In the genomic region with DNA sequence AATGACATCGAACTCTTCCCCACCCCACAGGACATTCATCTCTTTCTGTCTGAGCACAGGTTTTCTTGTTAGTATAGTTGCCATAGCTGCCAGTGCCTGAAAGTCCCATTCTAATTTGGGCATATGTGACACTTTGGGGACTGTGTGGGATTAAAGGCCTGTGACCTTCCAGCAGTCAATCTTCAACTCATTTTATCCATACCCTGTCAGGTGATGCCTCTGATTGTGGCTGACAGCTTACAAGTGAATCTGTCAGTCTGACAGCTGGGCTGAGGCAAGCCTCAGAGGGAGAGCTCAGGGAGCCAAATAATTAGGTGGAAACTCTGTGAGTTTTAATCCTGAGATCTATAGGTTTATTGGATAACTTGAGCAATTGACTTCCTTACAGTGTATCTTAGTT, we compare ENCODE assay signal across 2 cellular contexts.
TF ChIP-seq lines count a peak whose summit lies in the region.

No MANE protein-coding gene starts in this region.

TF ChIP-seq in GM12878, 131 proteins besides CTCF, POLR2A, EP300 and RAD21:
- TF ChIP-seq PAX5 (IDR thresholded peaks at IDR 0.05; ENCODE audit: borderline replicate concordance, low read depth, low read length) (no peak), CBFB (IDR thresholded peaks at IDR 0.05; ENCODE audit: low read depth) (no peak)
- TF ChIP-seq, protein P1, sequence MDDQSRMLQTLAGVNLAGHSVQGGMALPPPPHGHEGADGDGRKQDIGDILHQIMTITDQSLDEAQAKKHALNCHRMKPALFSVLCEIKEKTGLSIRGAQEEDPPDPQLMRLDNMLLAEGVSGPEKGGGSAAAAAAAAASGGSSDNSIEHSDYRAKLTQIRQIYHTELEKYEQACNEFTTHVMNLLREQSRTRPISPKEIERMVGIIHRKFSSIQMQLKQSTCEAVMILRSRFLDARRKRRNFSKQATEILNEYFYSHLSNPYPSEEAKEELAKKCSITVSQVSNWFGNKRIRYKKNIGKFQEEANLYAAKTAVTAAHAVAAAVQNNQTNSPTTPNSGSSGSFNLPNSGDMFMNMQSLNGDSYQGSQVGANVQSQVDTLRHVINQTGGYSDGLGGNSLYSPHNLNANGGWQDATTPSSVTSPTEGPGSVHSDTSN (IDR thresholded peaks at IDR 0.05; ENCODE audit: insufficient replicate concordance, low read depth, low read length) = peak; percentile 7
- TF ChIP-seq, protein P2, sequence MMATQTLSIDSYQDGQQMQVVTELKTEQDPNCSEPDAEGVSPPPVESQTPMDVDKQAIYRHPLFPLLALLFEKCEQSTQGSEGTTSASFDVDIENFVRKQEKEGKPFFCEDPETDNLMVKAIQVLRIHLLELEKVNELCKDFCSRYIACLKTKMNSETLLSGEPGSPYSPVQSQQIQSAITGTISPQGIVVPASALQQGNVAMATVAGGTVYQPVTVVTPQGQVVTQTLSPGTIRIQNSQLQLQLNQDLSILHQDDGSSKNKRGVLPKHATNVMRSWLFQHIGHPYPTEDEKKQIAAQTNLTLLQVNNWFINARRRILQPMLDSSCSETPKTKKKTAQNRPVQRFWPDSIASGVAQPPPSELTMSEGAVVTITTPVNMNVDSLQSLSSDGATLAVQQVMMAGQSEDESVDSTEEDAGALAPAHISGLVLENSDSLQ (IDR thresholded peaks at IDR 0.05) = peak; percentile 64; the same call in 1 of the 2 replicates

TF ChIP-seq in neural cell, 6 proteins besides CTCF, POLR2A, EP300 and RAD21:
- no peak for TF ChIP-seq EZH2 (IDR thresholded peaks at IDR 0.05; ENCODE audit: borderline replicate concordance, insufficient read depth, low read length, poor library complexity, severe bottlenecking)
- TF ChIP-seq SMC3 (conservative IDR thresholded peaks at IDR 0.05; ENCODE audit: poor library complexity) = no peak
- TF ChIP-seq TAF1 (IDR thresholded peaks at IDR 0.05; ENCODE audit: low read depth) = no peak
- no peak for TF ChIP-seq MXI1 (conservative IDR thresholded peaks at IDR 0.05; ENCODE audit: poor library complexity, severe bottlenecking)
- TF ChIP-seq, protein P3, sequence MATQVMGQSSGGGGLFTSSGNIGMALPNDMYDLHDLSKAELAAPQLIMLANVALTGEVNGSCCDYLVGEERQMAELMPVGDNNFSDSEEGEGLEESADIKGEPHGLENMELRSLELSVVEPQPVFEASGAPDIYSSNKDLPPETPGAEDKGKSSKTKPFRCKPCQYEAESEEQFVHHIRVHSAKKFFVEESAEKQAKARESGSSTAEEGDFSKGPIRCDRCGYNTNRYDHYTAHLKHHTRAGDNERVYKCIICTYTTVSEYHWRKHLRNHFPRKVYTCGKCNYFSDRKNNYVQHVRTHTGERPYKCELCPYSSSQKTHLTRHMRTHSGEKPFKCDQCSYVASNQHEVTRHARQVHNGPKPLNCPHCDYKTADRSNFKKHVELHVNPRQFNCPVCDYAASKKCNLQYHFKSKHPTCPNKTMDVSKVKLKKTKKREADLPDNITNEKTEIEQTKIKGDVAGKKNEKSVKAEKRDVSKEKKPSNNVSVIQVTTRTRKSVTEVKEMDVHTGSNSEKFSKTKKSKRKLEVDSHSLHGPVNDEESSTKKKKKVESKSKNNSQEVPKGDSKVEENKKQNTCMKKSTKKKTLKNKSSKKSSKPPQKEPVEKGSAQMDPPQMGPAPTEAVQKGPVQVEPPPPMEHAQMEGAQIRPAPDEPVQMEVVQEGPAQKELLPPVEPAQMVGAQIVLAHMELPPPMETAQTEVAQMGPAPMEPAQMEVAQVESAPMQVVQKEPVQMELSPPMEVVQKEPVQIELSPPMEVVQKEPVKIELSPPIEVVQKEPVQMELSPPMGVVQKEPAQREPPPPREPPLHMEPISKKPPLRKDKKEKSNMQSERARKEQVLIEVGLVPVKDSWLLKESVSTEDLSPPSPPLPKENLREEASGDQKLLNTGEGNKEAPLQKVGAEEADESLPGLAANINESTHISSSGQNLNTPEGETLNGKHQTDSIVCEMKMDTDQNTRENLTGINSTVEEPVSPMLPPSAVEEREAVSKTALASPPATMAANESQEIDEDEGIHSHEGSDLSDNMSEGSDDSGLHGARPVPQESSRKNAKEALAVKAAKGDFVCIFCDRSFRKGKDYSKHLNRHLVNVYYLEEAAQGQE (IDR thresholded peaks at IDR 0.05; ENCODE audit: borderline replicate concordance) = no peak
- TF ChIP-seq POLR2AphosphoS5 (IDR thresholded peaks at IDR 0.05) = no peak
